Comparison of ENCODE assay signal across 9 cellular contexts in genomic region chr4:176319237-176319703, GRCh38. TPM values are rescaled to one million over a fixed set of nuclear protein-coding genes. Genes with fewer than 3 reads are reported as not detected.
DNase-seq lines count a peak whose midpoint lies in the region; ATAC-seq and TF ChIP-seq lines count a peak whose summit lies in the region.
"Had no signal": no experiment of that assay in that cellular context is flagged by ENCODE, and none has a peak within 500 bp of the region (broad histone marks: within the 10 kb centered on the region; RNA-seq: fewer than 3 reads in every experiment).

No MANE protein-coding gene starts in this region.

- peak overlapping the region in 20 of 21 experiments; percentile 9 to 98 (median 90) for H3K27ac ChIP-seq in skin epidermis

- H3K9me3 Mint-ChIP-seq in WTC11 = no peaks in the 10 kb centered on the region

- H3K4me3 Mint-ChIP-seq in WTC11 = peak overlapping the region; percentile 89

- peak overlapping the region; percentile 96 for H3K27ac Mint-ChIP-seq in WTC11

- ATAC-seq in HG02610 (IDR thresholded peaks at IDR 0.05; ENCODE audit: unreplicated experiment) (peak; percentile 1), WTC11 (peak; percentile 45), left ventricle myocardium superior (peak; percentile 4)

- DNase-seq in WTC11 (ENCODE audit: low spot score) (no peak), left ventricle myocardium superior (no peak), SW480 (ENCODE audit: low spot score) (no peak), DMS53 treated with DMSO at 0.1 percent for 48 hours (lab: John Stamatoyannopoulos, UW; ENCODE audit: unreplicated experiment) (no peak), medulla oblongata (ENCODE audit: extremely low spot score) (no peak), mesenteric fat pad (ENCODE audit: low spot score) (no peak)

- intact Hi-C loops in left ventricle myocardium superior (cut with micrococcal nuclease) = no loop called here

- CTCF ChIA-PET in WTC11 (lab: Charles Lee) = no interaction called here

- peak overlapping the region; percentile 68 to 100 (median 95) for H3K4me3 ChIP-seq in skin epidermis

- H3K36me3 Mint-ChIP-seq in WTC11 = no peaks in the 10 kb centered on the region

- no peaks in the 10 kb centered on the region for H3K27me3 Mint-ChIP-seq in WTC11 (ENCODE audit: low read depth)

- TF ChIP-seq CTCF in WTC11 (IDR thresholded peaks at IDR 0.05) = no peak

- peaks cover 38% of the 10 kb centered on the region for H3K4me1 Mint-ChIP-seq in WTC11

- POLR2A ChIA-PET in WTC11 (lab: Charles Lee) = no interaction called here

TF ChIP-seq in WTC11, 78 proteins besides CTCF, POLR2A, EP300 and RAD21:
- TF ChIP-seq ATF1 (CRISPR knock-in tag; IDR thresholded peaks at IDR 0.05) = no peak
- TF ChIP-seq NFATC4 (CRISPR knock-in tag; IDR thresholded peaks at IDR 0.05) = no peak
- TF ChIP-seq NR2C2 (CRISPR knock-in tag; IDR thresholded peaks at IDR 0.05) = no peak
- no peak for TF ChIP-seq ZNF512 (CRISPR knock-in tag; IDR thresholded peaks at IDR 0.05; ENCODE audit: borderline replicate concordance)
- TF ChIP-seq RORB (CRISPR knock-in tag; IDR thresholded peaks at IDR 0.05) = no peak
- TF ChIP-seq FOXP1 (CRISPR knock-in tag; IDR thresholded peaks at IDR 0.05; ENCODE audit: borderline replicate concordance) = no peak
- no peak for TF ChIP-seq SOX15 (CRISPR knock-in tag; IDR thresholded peaks at IDR 0.05)
- TF ChIP-seq NFE2L1 (CRISPR knock-in tag; IDR thresholded peaks at IDR 0.05) = no peak
- no peak for TF ChIP-seq ARID4B (CRISPR knock-in tag; IDR thresholded peaks at IDR 0.05; ENCODE audit: borderline replicate concordance)
- no peak for TF ChIP-seq E2F5 (CRISPR knock-in tag; IDR thresholded peaks at IDR 0.05)
- TF ChIP-seq HMGA2 (CRISPR knock-in tag; IDR thresholded peaks at IDR 0.05) = no peak
- TF ChIP-seq IRF2 (CRISPR knock-in tag; IDR thresholded peaks at IDR 0.05; ENCODE audit: borderline replicate concordance, low read depth) = no peak
- no peak for TF ChIP-seq JAZF1 (CRISPR knock-in tag; IDR thresholded peaks at IDR 0.05)
- no peak for TF ChIP-seq TEAD4 (CRISPR knock-in tag; IDR thresholded peaks at IDR 0.05)
- no peak for TF ChIP-seq JUN (CRISPR knock-in tag; IDR thresholded peaks at IDR 0.05)
- TF ChIP-seq SMAD3 (CRISPR knock-in tag; IDR thresholded peaks at IDR 0.05; ENCODE audit: borderline replicate concordance) = no peak
- no peak for TF ChIP-seq ZMAT4 (CRISPR knock-in tag; IDR thresholded peaks at IDR 0.05)
- no peak for TF ChIP-seq NFYB (CRISPR knock-in tag; conservative IDR thresholded peaks at IDR 0.05; ENCODE audit: low read depth)
TF ChIP-seq in WTC11: peak in this region for 0.

RNA-seq across cellular contexts. Expression of gene SPCS3, which starts 0.5 kb away (rescaled TPM):
- total RNA-seq in WTC11 (2021) = 117 to 127 TPM (median 125 TPM) in 3 replicates
- 81.0 TPM for total RNA-seq in left ventricle myocardium superior
- total RNA-seq in mesenteric fat pad = 134 TPM

RNA-seq across cellular contexts. Expression of gene ASB5, which starts 50.2 kb away (rescaled TPM):
- total RNA-seq in WTC11 (2021) (0.18 TPM in 1 of 3 replicates, not detected in the others), left ventricle myocardium superior (3.1 TPM), mesenteric fat pad (not detected)
- total RNA-seq: T-helper 2 cell treated with Interferon-gamma antibody and Interleukin-4, amounts not matched to agents 100 ng/mL and 5 ng/mL, for 36 hours had no signal
